ENCODE assay signal across 8 cellular contexts in the genomic region with DNA sequence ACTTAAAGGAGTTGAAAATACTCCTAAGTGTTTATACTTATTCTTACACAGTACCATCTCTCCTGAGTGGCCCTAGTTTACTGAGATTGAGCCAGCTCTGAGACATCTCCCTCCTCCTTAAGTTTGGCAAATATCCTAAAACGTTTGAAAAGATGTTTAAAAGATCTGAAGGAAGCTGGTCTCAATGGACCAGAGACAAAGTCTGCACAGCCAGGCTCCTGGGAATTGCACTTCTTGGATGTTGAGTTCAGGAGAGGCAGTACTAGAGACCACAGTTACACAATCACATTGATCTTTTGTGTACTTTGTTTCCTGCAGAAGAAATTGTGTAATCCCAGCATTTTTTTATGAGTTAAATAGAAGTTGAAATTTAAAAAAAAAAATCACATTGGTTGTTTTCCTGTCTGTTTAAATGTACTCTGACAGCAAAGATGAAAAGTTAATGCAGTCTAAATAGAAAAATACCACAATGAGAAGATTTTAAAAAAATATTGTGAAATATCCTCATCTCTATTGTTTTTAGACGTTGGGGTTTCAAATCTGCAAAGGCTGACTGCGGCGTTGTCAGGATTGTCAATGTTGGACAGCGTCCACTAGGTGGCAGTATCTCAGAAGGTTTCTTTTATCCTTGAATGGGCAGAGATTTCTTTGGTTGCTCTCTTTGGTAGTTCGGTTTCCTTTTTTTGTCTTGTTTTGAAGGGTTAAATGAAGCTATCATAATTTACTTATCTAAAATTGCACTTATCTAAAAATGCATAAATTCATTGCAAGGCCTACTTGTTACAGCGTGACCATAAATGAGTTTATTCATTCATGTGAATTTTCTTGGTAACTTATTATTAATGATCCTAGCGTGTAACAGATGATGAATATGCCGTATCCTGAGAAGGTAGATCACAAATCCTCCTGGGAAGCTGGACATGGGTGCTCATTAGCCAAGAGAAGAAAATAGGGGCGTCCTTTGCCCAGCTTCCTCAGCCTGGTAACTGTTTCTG. TPM values are rescaled to one million over a fixed set of nuclear protein-coding genes. Genes with fewer than 3 reads are reported as not detected.
A peak's percentile ranks its signal among the peaks of the same experiment; 100 is the strongest.
DNase-seq lines count a peak whose midpoint lies in the region; ATAC-seq and TF ChIP-seq lines count a peak whose summit lies in the region.

No MANE protein-coding gene starts in this region.

- POLR2A ChIA-PET in HEK293T (lab: Yijun Ruan, JAX): interaction anchor here (0.6 kb wide), 1 partner anchor 322 kb away, joined by 3 read pairs; no protein-coding TSS in a partner anchor

- intact Hi-C loops in right lobe of liver (cut with DNase I): no loop called here

- DNase-seq in D341Med (ENCODE audit: low spot score) (peak; percentile 69), HEK293T (ENCODE audit: extremely low spot score) (peak; percentile 67), NCI-H2171 treated with DMSO at 0.1 percent for 48 hours (lab: John Stamatoyannopoulos, UW) (peak; percentile 63), dedifferentiated amniotic fluid mesenchymal stem cell (ENCODE audit: extremely low spot score) (peak; percentile 90), right lobe of liver (peak in 2 of 3 donors; percentile 38 to 71), T1000 (lab: John Stamatoyannopoulos, UW) (no peak)
- DNase-seq in activated CD4-positive, alpha-beta T cell treated with anti-CD3 and anti-CD28 coated beads for 24 hours (ENCODE audit: low read depth in 2 of 2): peak; percentile 25 to 41
- DNase-seq in stimulated activated CD8-positive, alpha-beta memory T cell treated with anti-CD3 and anti-CD28 coated beads, Interleukin-15, amount 100 ng/mL, for 1 hour (ENCODE audit: low read depth): peak; percentile 25

- TF ChIP-seq CTCF in right lobe of liver (IDR thresholded peaks at IDR 0.05): peak; percentile 82 to 95 (median 88)

- H3K4me3 ChIP-seq in right lobe of liver: peak overlapping the region in 1 of 3 donors; percentile 5

- no peaks in the 10 kb centered on the region for H3K27me3 ChIP-seq in right lobe of liver

- no peaks in the 10 kb centered on the region for H3K9me3 ChIP-seq in right lobe of liver

- peaks cover 0 to 23% (median under 1%) of the 10 kb centered on the region in 4 donors for H3K4me1 ChIP-seq in right lobe of liver

- H3K36me3 ChIP-seq in right lobe of liver: no peaks in the 10 kb centered on the region

- ATAC-seq in right lobe of liver: peak; percentile 93 to 97 (median 94)

- peak overlapping the region in 1 of 3 donors; percentile 22 for H3K27ac ChIP-seq in right lobe of liver

- WGBS in right lobe of liver (ENCODE audit: insufficient coverage, low coverage, low lambda C conversion rate, missing lambda C conversion rate): 17% methylated on average over 10 of the region's 10 CpGs

- no peak for TF ChIP-seq POLR2A in right lobe of liver (IDR thresholded peaks at IDR 0.05)

- CTCF ChIA-PET in HEK293T (lab: Yijun Ruan, JAX): interaction anchor here (0.6 to 1.1 kb wide), 4 partner anchors 301 to 537 kb away, joined by 3 to 4 read pairs (median 3); no protein-coding TSS in a partner anchor

TF ChIP-seq in HEK293T, 16 proteins besides CTCF, POLR2A, EP300 and RAD21:
- no peak for TF ChIP-seq TARDBP (IDR thresholded peaks at IDR 0.05)
- no peak for TF ChIP-seq ZNF384 (IDR thresholded peaks at IDR 0.05)
- TF ChIP-seq NFRKB (IDR thresholded peaks at IDR 0.05): no peak
- no peak for TF ChIP-seq ELF4 (IDR thresholded peaks at IDR 0.05)
- TF ChIP-seq SUZ12 (IDR thresholded peaks at IDR 0.05): no peak
- no peak for TF ChIP-seq FOXA1 (IDR thresholded peaks at IDR 0.05)
- TF ChIP-seq FOXK2 (IDR thresholded peaks at IDR 0.05): no peak
- TF ChIP-seq BHLHE40 (IDR thresholded peaks at IDR 0.05; ENCODE audit: borderline replicate concordance): no peak
- TF ChIP-seq SP1 (IDR thresholded peaks at IDR 0.05): no peak
- no peak for TF ChIP-seq ARNT (IDR thresholded peaks at IDR 0.05)
- TF ChIP-seq CTBP1 (IDR thresholded peaks at IDR 0.05; ENCODE audit: borderline replicate concordance): no peak
- TF ChIP-seq FOXM1 (IDR thresholded peaks at IDR 0.05; ENCODE audit: borderline replicate concordance): no peak
TF ChIP-seq in HEK293T: peak in this region for 0.

RNA-seq across cellular contexts. Expression of a gene that starts 20.9 kb away (rescaled TPM):
- 1 to 10 TPM in 1 of 6 experiments, under 1 TPM in 5; 0.15 to 1.5 (median 0.45) TPM for total RNA-seq in right lobe of liver
